8 cellular contexts compared by ENCODE assay signal in the genomic region with DNA sequence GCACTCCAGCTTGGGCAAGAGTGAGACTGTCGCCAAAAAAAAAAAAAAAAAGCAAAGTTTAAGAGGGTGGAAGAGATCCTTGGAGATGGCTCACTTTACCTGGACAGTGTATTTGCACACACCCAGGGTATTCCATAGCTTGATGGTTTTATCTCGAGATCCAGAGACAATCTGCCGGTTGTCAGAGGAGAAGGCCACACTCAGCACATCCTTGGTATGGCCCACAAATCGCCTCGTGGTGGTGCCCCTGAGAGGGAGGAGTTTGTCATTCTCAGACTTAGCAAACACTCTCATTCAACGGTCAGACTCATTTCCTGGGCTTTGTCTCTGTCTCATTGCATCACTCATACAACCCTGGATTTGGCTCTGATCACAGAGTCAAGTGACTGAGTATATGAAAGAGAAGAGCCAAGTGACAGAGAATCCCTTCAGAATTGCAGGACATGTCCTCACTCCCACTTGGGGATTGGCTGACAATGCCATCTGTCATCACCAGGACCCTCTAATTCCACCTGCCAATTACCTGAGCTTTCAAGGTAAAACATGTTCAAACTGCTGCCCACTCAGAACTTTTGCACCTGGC. TPM values are rescaled to one million over a fixed set of nuclear protein-coding genes. Genes with fewer than 3 reads are reported as not detected.
DNase-seq lines count a peak whose midpoint lies in the region; ATAC-seq and TF ChIP-seq lines count a peak whose summit lies in the region.

No MANE protein-coding gene starts in this region.

- ATAC-seq in naive B cell (ENCODE audit: low read depth in 2 of 2) (no peak), GM19463 (IDR thresholded peaks at IDR 0.05; ENCODE audit: unreplicated experiment) (no peak)

- peak; percentile 85 for DNase-seq in EH (ENCODE audit: low read depth)
- DNase-seq in NT2/D1 (ENCODE audit: low read depth, low spot score): no peak
- peak; percentile 85 to 96 for DNase-seq in cardiac fibroblast (ENCODE audit: low read depth in 2 of 2)
- no peak for DNase-seq in naive B cell
- no peak for DNase-seq in NCI-H1417 (lab: John Stamatoyannopoulos, UW)
- no peak for DNase-seq in NOMO-1 (lab: John Stamatoyannopoulos, UW; ENCODE audit: unreplicated experiment in 2 of 2)
- DNase-seq in NCI-H526 (lab: John Stamatoyannopoulos, UW): no peak

- no peaks in the 10 kb centered on the region for H3K27me3 Mint-ChIP-seq in naive B cell

- H3K36me3 ChIP-seq in NT2/D1 (ENCODE audit: insufficient read depth, insufficient read length, low read length): peaks cover 68% of the 10 kb centered on the region

- H3K4me1 ChIP-seq in NT2/D1 (ENCODE audit: insufficient read depth, insufficient read length): peaks cover 3% of the 10 kb centered on the region

- H3K4me3 Mint-ChIP-seq in naive B cell: peak overlapping the region; percentile 9 to 98 (median 97)

- peak overlapping the region; percentile 99 for H3K9ac ChIP-seq in NT2/D1 (ENCODE audit: insufficient read length, low read depth)

- peak; percentile 19 for TF ChIP-seq CTCF in cardiac fibroblast (IDR thresholded peaks at IDR 0.05; ENCODE audit: low read depth, low read length)

- no peaks in the 10 kb centered on the region for H3K27me3 ChIP-seq in NT2/D1 (ENCODE audit: insufficient read depth, insufficient read length)

- H3K9me3 ChIP-seq in NT2/D1 (ENCODE audit: insufficient read depth, low read length): no peaks in the 10 kb centered on the region

- H3K9me3 Mint-ChIP-seq in naive B cell: no peaks in the 10 kb centered on the region

- H3K27ac Mint-ChIP-seq in naive B cell: peak overlapping the region in 5 of 6 donors; percentile 70 to 98 (median 98)

- H3K4me3 ChIP-seq in NT2/D1 (ENCODE audit: insufficient read length, low read depth): peak overlapping the region; percentile 97
- peak overlapping the region; percentile 76 for H3K4me3 ChIP-seq in cardiac fibroblast (replicated peaks in 1 of 2; ENCODE audit: low read depth in 2 of 2, low read length in 2 of 2)

- H3K4me1 Mint-ChIP-seq in naive B cell: peaks cover 46 to 64% (median 53%) of the 10 kb centered on the region in 3 donors

- H3K36me3 Mint-ChIP-seq in naive B cell: peaks cover 21 to 22% of the 10 kb centered on the region in 2 donors

RNA-seq across cellular contexts. Expression of a gene that starts 2.2 kb away (rescaled TPM):
- polyA plus RNA-seq in naive B cell (ENCODE audit: low read depth in 6 of 6): 1,000 to 10,000 TPM; 2,383 to 2,887 (median 2,526) TPM

RNA-seq across cellular contexts. Expression of a gene that starts 18.4 kb away (rescaled TPM):
- polyA plus RNA-seq in naive B cell (ENCODE audit: low read depth in 6 of 6): 1 to 10 TPM in 3 of 6 donors, under 1 TPM in 3; 0.40 to 1.6 (median 1.0) TPM

RNA-seq across cellular contexts. Expression of a gene that starts 19.5 kb away (rescaled TPM):
- 10 to 100 TPM in 5 of 6 donors, 1 to 10 TPM in 1; 6.4 to 35.1 (median 27.7) TPM for polyA plus RNA-seq in naive B cell (ENCODE audit: low read depth in 6 of 6)

RNA-seq across cellular contexts. Expression of a gene that starts 36.5 kb away (rescaled TPM):
- under 1 TPM in 3 of 6 donors, not detected in 3; 0.09 to 0.27 (median 0.24) TPM for polyA plus RNA-seq in naive B cell (ENCODE audit: low read depth in 6 of 6)

Comparison
In these comparisons a context has a peak if more than half of its experiments do, and no peak if none do; other contexts are left out.
1. DNase-seq: peak in EH (single experiment) and cardiac fibroblast (2 of 2); none in NT2/D1 (single experiment), naive B cell (single experiment), NCI-H1417 (0 of 3), NOMO-1 (0 of 2) and NCI-H526 (0 of 2).